Comparison of ENCODE assay signal across 7 cellular contexts in the genomic region with DNA sequence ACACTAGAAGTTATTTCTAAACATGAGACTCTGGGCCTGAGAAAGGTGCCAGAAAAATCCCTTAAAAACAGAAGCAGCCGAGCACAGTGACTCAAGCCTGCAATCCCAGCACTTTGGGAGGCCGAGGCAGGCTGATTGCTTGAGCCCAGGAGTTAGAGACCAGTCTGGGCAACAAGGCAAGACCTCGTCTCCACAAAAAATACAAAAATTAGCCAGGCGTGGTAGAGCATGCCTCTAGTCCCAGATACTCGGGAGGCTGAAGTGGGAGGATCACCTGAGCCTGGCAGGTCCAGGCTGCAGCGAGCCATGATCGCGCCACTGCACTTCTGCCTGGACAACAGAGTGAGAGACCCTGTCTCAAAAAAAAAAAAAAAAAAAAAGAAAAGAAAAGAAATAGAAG. TPM values are rescaled to one million over a fixed set of nuclear protein-coding genes. Genes with fewer than 3 reads are reported as not detected.
DNase-seq lines count a peak whose midpoint lies in the region; ATAC-seq and TF ChIP-seq lines count a peak whose summit lies in the region.
"Not testable (repeated sequence)": the region's sequence is repeated elsewhere in the genome, so short reads cannot be mapped to it uniquely, and the experiment has no call there.

No MANE protein-coding gene starts in this region.

- TF ChIP-seq POLR2A in right lobe of liver (IDR thresholded peaks at IDR 0.05), result not testable (repeated sequence)

- intact Hi-C loops in activated B cell treated with CpG ODN at 0.5 μM for 24 hours (cut with micrococcal nuclease), result loop anchor here (1.0 to 2.0 kb wide), 4 partner anchors 24 to 87 kb away; a partner anchor contains a TSS
- intact Hi-C loops in dorsolateral prefrontal cortex (cut with DNase I); right lobe of liver (cut with DNase I): not testable (repeated sequence)

- not testable (repeated sequence) for H3K27me3 Mint-ChIP-seq in IgD-negative memory B cell, activated B cell treated with CpG ODN at 0.5 μM for 24 hours

- peak overlapping the region; percentile 61 to 95 (median 85) for H3K4me3 Mint-ChIP-seq in IgD-negative memory B cell
- peak overlapping the region; percentile 85 for H3K4me3 Mint-ChIP-seq in activated B cell treated with CpG ODN at 0.5 μM for 24 hours

- H3K27ac ChIP-seq in dorsolateral prefrontal cortex (peak overlapping the region in 35 of 59 donors; percentile 10 to 86 (median 48)), right lobe of liver (peak overlapping the region in 1 of 3 donors; percentile 62), neutrophil (peak overlapping the region; percentile 98), substantia nigra (ENCODE audit: low read depth, low read length, poor library complexity, severe bottlenecking) (peak overlapping the region; percentile 8)

- H3K4me1 Mint-ChIP-seq in IgD-negative memory B cell, result peaks cover 47 to 71% (median 62%) of the 10 kb centered on the region in 3 donors
- peaks cover 91% of the 10 kb centered on the region for H3K4me1 Mint-ChIP-seq in activated B cell treated with CpG ODN at 0.5 μM for 24 hours

- H3K9me3 Mint-ChIP-seq in IgD-negative memory B cell, activated B cell treated with CpG ODN at 0.5 μM for 24 hours: not testable (repeated sequence)

- ATAC-seq in activated B cell treated with CpG ODN at 0.5 μM for 24 hours (ENCODE audit: low read depth); right lobe of liver: not testable (repeated sequence)

- H3K27me3 ChIP-seq in dorsolateral prefrontal cortex, right lobe of liver, neutrophil: not testable (repeated sequence)

- peak; percentile 31 for DNase-seq in CD1c-positive myeloid dendritic cell (ENCODE audit: extremely low spot score)
- not testable (repeated sequence) for DNase-seq in activated B cell treated with CpG ODN at 0.5 μM for 24 hours; dorsolateral prefrontal cortex; right lobe of liver; substantia nigra (lab: John Stamatoyannopoulos, UW)

- not testable (repeated sequence) for H3K36me3 Mint-ChIP-seq in IgD-negative memory B cell; activated B cell treated with CpG ODN at 0.5 μM for 24 hours (ENCODE audit: low read depth)

- CTCF ChIA-PET in activated B cell treated with CpG ODN at 0.5 μM for 24 hours (lab: Charles Lee), result interaction anchor here (1.1 to 2.6 kb wide), 5 partner anchors 24 to 88 kb away, joined by 3 to 9 read pairs (median 4); a partner anchor contains a TSS

- peak overlapping the region in 46 of 59 donors; percentile 6 to 54 (median 31) for H3K4me3 ChIP-seq in dorsolateral prefrontal cortex
- H3K4me3 ChIP-seq in right lobe of liver, result peak overlapping the region in 2 of 3 donors; percentile 16 to 29
- peak overlapping the region; percentile 93 to 97 for H3K4me3 ChIP-seq in neutrophil (ENCODE audit: low read depth in 1 of 2, low read length in 1 of 2)

- not testable (repeated sequence) for H3K9me3 ChIP-seq in right lobe of liver, neutrophil

- H3K27ac Mint-ChIP-seq in IgD-negative memory B cell (peak overlapping the region; percentile 53 to 79 (median 62)), activated B cell treated with CpG ODN at 0.5 μM for 24 hours (peak overlapping the region; percentile 84)

- POLR2A ChIA-PET in activated B cell treated with CpG ODN at 0.5 μM for 24 hours (lab: Charles Lee), result interaction anchor here (0.5 to 2.1 kb wide), 11 partner anchors 11 to 825 kb away, joined by 3 to 10 read pairs (median 5); a partner anchor contains a TSS

- H3K4me1 ChIP-seq in right lobe of liver, result not testable (repeated sequence)
- peaks cover 70 to 90% of the 10 kb centered on the region in 2 experiments for H3K4me1 ChIP-seq in neutrophil (ENCODE audit: control insufficient read depth in 1 of 2, insufficient read depth in 1 of 2, low read depth in 1 of 2, low read length in 1 of 2)

- WGBS in right lobe of liver (ENCODE audit: insufficient coverage, low coverage, low lambda C conversion rate, missing lambda C conversion rate), result 83% methylated on average over 8 of the region's 8 CpGs

- not testable (repeated sequence) for H3K36me3 ChIP-seq in right lobe of liver
- peaks cover 27% of the 10 kb centered on the region for H3K36me3 ChIP-seq in neutrophil

- TF ChIP-seq CTCF in activated B cell treated with CpG ODN at 0.5 μM for 24 hours (IDR thresholded peaks at IDR 0.05); dorsolateral prefrontal cortex (IDR thresholded peaks at IDR 0.05 in 54 of 56, conservative IDR thresholded peaks at IDR 0.05 in 2 of 56; ENCODE audit: low read depth in 1 of 56, partially characterized antibody in 56 of 56); right lobe of liver (IDR thresholded peaks at IDR 0.05); neutrophil (IDR thresholded peaks at IDR 0.05): not testable (repeated sequence)

RNA-seq across cellular contexts. Expression of a gene that starts 0.4 kb away (rescaled TPM):
- 14.6 TPM for polyA plus RNA-seq in IgD-negative memory B cell
- total RNA-seq in activated B cell treated with CpG ODN at 0.5 μM for 24 hours (2.2 and 3.6 TPM in 2 replicates), dorsolateral prefrontal cortex (1 to 10 TPM in 118 of 120 experiments, under 1 TPM in 2; 0.76 to 9.2 (median 3.8) TPM), right lobe of liver (1 to 10 TPM in 5 of 6 experiments, under 1 TPM in 1; 0.90 to 5.2 (median 1.9) TPM)

RNA-seq across cellular contexts. Expression of a gene that starts 56.7 kb away (rescaled TPM):
- 134 TPM for polyA plus RNA-seq in IgD-negative memory B cell
- 103 and 104 TPM in 2 replicates for total RNA-seq in activated B cell treated with CpG ODN at 0.5 μM for 24 hours
- 10 to 100 TPM; 54.5 to 95.1 (median 72.1) TPM for total RNA-seq in dorsolateral prefrontal cortex
- 10 to 100 TPM; 22.2 to 34.4 (median 28.2) TPM for total RNA-seq in right lobe of liver

RNA-seq across cellular contexts. Expression of a gene that starts 59.8 kb away (rescaled TPM):
- polyA plus RNA-seq in IgD-negative memory B cell, result 446 TPM
- total RNA-seq in activated B cell treated with CpG ODN at 0.5 μM for 24 hours (87.0 and 104 TPM in 2 replicates), dorsolateral prefrontal cortex (100 to 1,000 TPM in 117 of 120 experiments, 10 to 100 TPM in 3; 83.1 to 262 (median 175) TPM), right lobe of liver (100 to 1,000 TPM in 4 of 6 experiments, 10 to 100 TPM in 2; 86.7 to 315 (median 116) TPM)

Comparison
In these comparisons a context has a peak if more than half of its experiments do, and no peak if none do; other contexts are left out.
1. H3K4me3 ChIP-seq: peak in every context shown above with its lines; median percentile 95 in neutrophil; 31 in dorsolateral prefrontal cortex; 22 in right lobe of liver.